Comparison of ENCODE assay signal across 17 cellular contexts in the genomic region with DNA sequence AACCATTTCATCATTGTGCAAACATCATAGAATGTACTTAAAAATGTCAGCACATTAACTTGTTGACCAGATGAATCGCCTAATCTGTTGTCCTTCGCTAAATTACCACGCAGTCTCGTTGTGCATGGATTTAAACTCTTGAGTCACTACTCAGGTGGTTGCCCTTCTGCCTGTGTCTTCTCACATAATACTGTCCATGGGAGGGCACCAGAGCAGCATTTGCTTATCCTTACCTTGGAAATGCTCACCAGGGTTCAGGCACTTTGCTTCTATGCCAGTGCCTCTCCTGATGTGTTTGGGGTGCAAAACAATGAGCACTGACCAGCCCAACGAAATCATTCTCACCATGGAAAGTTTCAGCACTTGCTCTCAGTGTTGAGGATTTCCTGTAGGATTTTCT.
DNase-seq lines count a peak whose midpoint lies in the region; ATAC-seq and TF ChIP-seq lines count a peak whose summit lies in the region.
"Had no signal": no experiment of that assay in that cellular context is flagged by ENCODE, and none has a peak within 500 bp of the region (broad histone marks: within the 10 kb centered on the region; RNA-seq: fewer than 3 reads in every experiment).

No MANE protein-coding gene starts in this region.

- no peak for TF ChIP-seq CTCF in MM.1S (IDR thresholded peaks at IDR 0.05; ENCODE audit: low read length)
- TF ChIP-seq CTCF in esophagus muscularis mucosa (IDR thresholded peaks at IDR 0.05), result no peak

- WGBS in esophagus muscularis mucosa, result 83% methylated on average over 5 of the region's 5 CpGs

- TF ChIP-seq POLR2A in esophagus muscularis mucosa (IDR thresholded peaks at IDR 0.05; ENCODE audit: low read depth), result no peak

- ATAC-seq in HG03378 (IDR thresholded peaks at IDR 0.05; ENCODE audit: unreplicated experiment), result no peak
- ATAC-seq: activated CD8-positive, alpha-beta T cell treated with anti-CD3 and anti-CD28 coated beads, Interleukin-2, amount 10 ng/mL, durations not matched to agents 7 days and 5 days; gastrocnemius medialis; psoas muscle; stimulated activated naive CD8-positive, alpha-beta T cell treated with anti-CD3 and anti-CD28 coated beads, Interleukin-15, Interleukin-2, amounts not matched to agents 100 U/mL and 50 U/mL, for 24 hours; T-helper 17 cell had no signal

- intact Hi-C loops in esophagus muscularis mucosa (cut with DNase I), result no loop called here

- H3K4me1 ChIP-seq in MM.1S (ENCODE audit: low read length) (no peaks in the 10 kb centered on the region), esophagus muscularis mucosa (no peaks in the 10 kb centered on the region)
- H3K4me1 ChIP-seq: gastrocnemius medialis, psoas muscle had no signal

- no peaks in the 10 kb centered on the region for H3K9me2 ChIP-seq in MM.1S (replicated peaks; ENCODE audit: insufficient read depth, low read length)

- no peak overlapping the region for H3K4me2 ChIP-seq in MM.1S (ENCODE audit: low read depth, low read length)

- DNase-seq in D341Med (ENCODE audit: low spot score) (peak; percentile 13), HT-29 (ENCODE audit: low spot score) (peak; percentile 28), SHP77 treated with DMSO at 0.1 percent for 48 hours (lab: John Stamatoyannopoulos, UW) (peak; percentile 31), iPS-NIHi11 (ENCODE audit: low spot score) (peak; percentile 34), MM.1S (no peak), esophagus muscularis mucosa (ENCODE audit: extremely low spot score) (no peak)
- DNase-seq in activated T-cell treated with anti-CD3 and anti-CD28 coated beads, Interleukin-2, amount 50 U/mL, for 48 hours, result no peak
- DNase-seq: activated CD8-positive, alpha-beta T cell treated with anti-CD3 and anti-CD28 coated beads, Interleukin-2, amount 10 ng/mL, durations not matched to agents 7 days and 5 days; activated naive CD4-positive, alpha-beta T cell treated with anti-CD3 and anti-CD28 coated beads, Interleukin-2, amount 10 ng/mL, durations not matched to agents 7 days and 5 days; gastrocnemius medialis; HCEC 1CT; NCI-H446; psoas muscle; stimulated activated CD4-positive, alpha-beta T cell treated with anti-CD3 and anti-CD28 coated beads, Interleukin-2, amount 100 ng/mL, for 24 hours; stimulated activated naive CD8-positive, alpha-beta T cell treated with anti-CD3 and anti-CD28 coated beads, Interleukin-15, Interleukin-2, amounts not matched to agents 100 U/mL and 50 U/mL, for 24 hours; T-helper 17 cell had no signal

- no peaks in the 10 kb centered on the region for H3K79me2 ChIP-seq in MM.1S (ENCODE audit: low read length)

- H3K36me3 ChIP-seq in MM.1S (replicated peaks; ENCODE audit: insufficient read depth, low read length) (no peaks in the 10 kb centered on the region), esophagus muscularis mucosa (no peaks in the 10 kb centered on the region)
- H3K36me3 ChIP-seq: gastrocnemius medialis had no signal

- no peak overlapping the region for H2AFZ ChIP-seq in MM.1S (ENCODE audit: low read length)

- no peak overlapping the region for H3K9ac ChIP-seq in MM.1S (ENCODE audit: low read length)

- no peaks in the 10 kb centered on the region for H4K20me1 ChIP-seq in MM.1S (ENCODE audit: insufficient read depth, low read length)

- H3F3A ChIP-seq in MM.1S (ENCODE audit: insufficient read depth, low read length), result no peaks in the 10 kb centered on the region

- TF ChIP-seq EP300 in esophagus muscularis mucosa (IDR thresholded peaks at IDR 0.05), result no peak

- H3K27ac ChIP-seq in MM.1S (ENCODE audit: low read length) (no peak overlapping the region), esophagus muscularis mucosa (replicated peaks in 1 of 4) (no peak overlapping the region)
- H3K27ac ChIP-seq: gastrocnemius medialis, psoas muscle had no signal

- H3K4me3 ChIP-seq in MM.1S (ENCODE audit: low read length) (no peak overlapping the region), esophagus muscularis mucosa (no peak overlapping the region)
- H3K4me3 ChIP-seq: gastrocnemius medialis, psoas muscle had no signal

- H3K9me3 ChIP-seq in MM.1S (replicated peaks; ENCODE audit: insufficient read depth, low read length), result no peaks in the 10 kb centered on the region
- H3K9me3 ChIP-seq in esophagus muscularis mucosa, result no peaks in the 10 kb centered on the region
- H3K9me3 ChIP-seq: gastrocnemius medialis, psoas muscle had no signal

- H3K27me3 ChIP-seq in MM.1S (replicated peaks; ENCODE audit: insufficient read depth, low read length) (no peaks in the 10 kb centered on the region), esophagus muscularis mucosa (no peaks in the 10 kb centered on the region)
- H3K27me3 ChIP-seq: gastrocnemius medialis had no signal

Comparison
In these comparisons a context has a peak if more than half of its experiments do, and no peak if none do; other contexts are left out.
1. DNase-seq: peak in D341Med (single experiment), HT-29 (single experiment), SHP77 treated with DMSO at 0.1 percent for 48 hours (single experiment) and iPS-NIHi11 (single experiment); none in MM.1S (single experiment), esophagus muscularis mucosa (single experiment) and activated T-cell treated with anti-CD3 and anti-CD28 coated beads, Interleukin-2, amount 50 U/mL, for 48 hours (0 of 2).